ENCODE assay signal across 15 cellular contexts in genomic region chr11:13061294-13061990, GRCh38.
"Had no signal": no experiment of that assay in that cellular context is flagged by ENCODE, and none has a peak within 500 bp of the region (broad histone marks: within the 10 kb centered on the region; RNA-seq: fewer than 3 reads in every experiment).

No MANE protein-coding gene starts in this region.

- ATAC-seq: effector memory CD8-positive, alpha-beta T cell; left ventricle myocardium superior; natural killer cell treated with Interleukin-12 subunit alpha and Interleukin-12 subunit beta and Interleukin-15 and Interleukin-18, amount 100 ng/mL, for 72 hours; T-cell had no signal

- H3K9me3 ChIP-seq: transverse colon had no signal

- DNase-seq: activated CD4-positive, CD25-positive, alpha-beta regulatory T cell treated with anti-CD3 and anti-CD28 coated beads, Interleukin-2, amount 50 U/mL, for 72 hours; activated naive CD8-positive, alpha-beta T cell treated with anti-CD3 and anti-CD28 coated beads for 36 hours; brain microvascular endothelial cell; effector memory CD8-positive, alpha-beta T cell; left ventricle myocardium superior; posterior cingulate gyrus; stimulated activated CD4-positive, alpha-beta T cell treated with anti-CD3 and anti-CD28 coated beads, Interleukin-15, amount 100 ng/mL, for 24 hours; stimulated activated CD4-positive, alpha-beta T cell treated with anti-CD3 and anti-CD28 coated beads, Interleukin-4, amount 100 ng/mL, for 1 hour; stimulated activated naive CD4-positive, alpha-beta T cell; T-cell; T-helper 9 cell; transverse colon had no signal

- H3K27me3 ChIP-seq: hepatocyte, transverse colon had no signal

- H3K27ac ChIP-seq: brain microvascular endothelial cell, hepatocyte, skin epidermis, transverse colon had no signal

- H3K36me3 ChIP-seq: brain microvascular endothelial cell, transverse colon had no signal

- H3K4me3 ChIP-seq: hepatocyte, skin epidermis, transverse colon had no signal
